ENCODE assay signal across 1 cellular context in the genomic region with DNA sequence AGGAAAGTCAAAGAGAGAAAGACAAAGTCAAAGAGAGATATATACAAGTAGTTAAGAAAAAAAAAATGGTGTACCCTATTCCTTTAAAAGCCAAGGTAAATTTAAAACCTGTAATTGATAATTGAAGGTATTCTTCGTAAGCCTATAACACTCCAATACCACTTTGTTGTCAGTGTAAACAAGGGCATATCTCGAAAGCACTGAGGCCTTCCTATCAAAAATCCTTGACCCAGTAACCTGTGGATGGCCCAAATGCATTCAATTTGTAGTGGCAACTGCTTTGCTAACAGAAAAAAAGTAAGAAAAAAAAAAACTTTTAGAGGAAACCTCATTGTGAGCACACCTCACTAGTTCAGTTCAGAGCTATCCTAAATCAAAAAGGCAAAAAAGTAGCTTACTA.
TF ChIP-seq lines count a peak whose summit lies in the region.

No MANE protein-coding gene starts in this region.

TF ChIP-seq in SK-N-SH, 30 proteins besides CTCF, POLR2A, EP300 and RAD21 (continued from another document):
- no peak for TF ChIP-seq RXRA (IDR thresholded peaks at IDR 0.05; ENCODE audit: borderline replicate concordance, low read depth)
- TF ChIP-seq TEAD4 (IDR thresholded peaks at IDR 0.05; ENCODE audit: borderline replicate concordance, insufficient read depth), result no peak
- TF ChIP-seq, protein P1, sequence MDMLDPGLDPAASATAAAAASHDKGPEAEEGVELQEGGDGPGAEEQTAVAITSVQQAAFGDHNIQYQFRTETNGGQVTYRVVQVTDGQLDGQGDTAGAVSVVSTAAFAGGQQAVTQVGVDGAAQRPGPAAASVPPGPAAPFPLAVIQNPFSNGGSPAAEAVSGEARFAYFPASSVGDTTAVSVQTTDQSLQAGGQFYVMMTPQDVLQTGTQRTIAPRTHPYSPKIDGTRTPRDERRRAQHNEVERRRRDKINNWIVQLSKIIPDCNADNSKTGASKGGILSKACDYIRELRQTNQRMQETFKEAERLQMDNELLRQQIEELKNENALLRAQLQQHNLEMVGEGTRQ (IDR thresholded peaks at IDR 0.05; ENCODE audit: borderline replicate concordance, low read depth, low read length), result no peak
